21 cellular contexts compared by ENCODE assay signal in genomic region chr10:58897708-58898107, GRCh38.
DNase-seq lines count a peak whose midpoint lies in the region; ATAC-seq, FAIRE-seq and TF ChIP-seq lines count a peak whose summit lies in the region.
"Had no signal": no experiment of that assay in that cellular context is flagged by ENCODE, and none has a peak within 500 bp of the region (broad histone marks: within the 10 kb centered on the region; RNA-seq: fewer than 3 reads in every experiment).

No MANE protein-coding gene starts in this region.

- peak; percentile 23 for FAIRE-seq in H54 (lab: Jason Lieb, UNC)
- FAIRE-seq: GM12892 had no signal

- H3K4me1 Mint-ChIP-seq in chondrocyte (ENCODE audit: low read depth) (peaks cover 23% of the 10 kb centered on the region), T-cell (no peaks in the 10 kb centered on the region)
- H3K4me1 Mint-ChIP-seq: CD14-positive monocyte, IgD-negative memory B cell had no signal

- H3K36me3 Mint-ChIP-seq in chondrocyte (ENCODE audit: low read depth) (no peaks in the 10 kb centered on the region), T-cell (no peaks in the 10 kb centered on the region)
- H3K36me3 Mint-ChIP-seq: CD14-positive monocyte, IgD-negative memory B cell had no signal

- POLR2A ChIA-PET in T-cell (lab: Charles Lee), result no interaction called here

- no peak for TF ChIP-seq CTCF in chondrocyte (IDR thresholded peaks at IDR 0.05)

- no peaks in the 10 kb centered on the region for H3K27me3 ChIP-seq in skeletal muscle tissue (ENCODE audit: control insufficient read depth in 3 of 3, insufficient read depth in 3 of 3, low read length in 3 of 3)

- CTCF ChIA-PET in T-cell (lab: Charles Lee), result no interaction called here

- H3K4me3 ChIP-seq in skeletal muscle tissue (ENCODE audit: low read length in 3 of 3), result no peak overlapping the region

- H3K27ac Mint-ChIP-seq in chondrocyte (ENCODE audit: unreplicated experiment) (peak overlapping the region; percentile 4), T-cell (no peak overlapping the region)
- H3K27ac Mint-ChIP-seq: CD14-positive monocyte, IgD-negative memory B cell had no signal

- peaks cover 0 to 2% (median 0%) of the 10 kb centered on the region in 3 donors for H3K4me1 ChIP-seq in skeletal muscle tissue (ENCODE audit: control insufficient read depth in 3 of 3, insufficient read depth in 3 of 3, low read length in 3 of 3)

- H3K4me3 Mint-ChIP-seq in chondrocyte (ENCODE audit: unreplicated experiment) (no peak overlapping the region), T-cell (no peak overlapping the region)
- H3K4me3 Mint-ChIP-seq: CD14-positive monocyte, IgD-negative memory B cell had no signal

- no peaks in the 10 kb centered on the region for H3K9me3 ChIP-seq in skeletal muscle tissue (ENCODE audit: control insufficient read depth in 3 of 3, low read length in 3 of 3)

- TF ChIP-seq POLR2A in H54 (IDR thresholded peaks at IDR 0.05; ENCODE audit: low read depth, low read length), result no peak

- H3K36me3 ChIP-seq in skeletal muscle tissue (ENCODE audit: control insufficient read depth in 3 of 3, insufficient read depth in 3 of 3, low read length in 3 of 3), result no peaks in the 10 kb centered on the region

- H3K9me3 Mint-ChIP-seq in chondrocyte (ENCODE audit: low read depth) (peaks cover 6% of the 10 kb centered on the region), T-cell (peaks cover 0 to 2% (median 0%) of the 10 kb centered on the region in 3 donors)

- peak; percentile 23 for ATAC-seq in left lobe of liver
- no peak for ATAC-seq in GM21515 (IDR thresholded peaks at IDR 0.05; ENCODE audit: unreplicated experiment)
- no peak for ATAC-seq in T-cell (replicated peaks in 1 of 4)

- peak overlapping the region; percentile 50 for H3K27ac ChIP-seq in skeletal muscle tissue (ENCODE audit: low read depth, low read length)

- H3K27me3 Mint-ChIP-seq in chondrocyte (ENCODE audit: low read depth) (no peaks in the 10 kb centered on the region), T-cell (peaks cover 0 to 3% of the 10 kb centered on the region in 2 donors)

- DNase-seq in H54 (ENCODE audit: insufficient read length, low spot score) (no peak), chondrocyte (ENCODE audit: low spot score) (no peak), left lobe of liver (ENCODE audit: low spot score) (no peak), NCI-H2196 treated with DMSO at 0.1 percent for 48 hours (lab: John Stamatoyannopoulos, UW; ENCODE audit: unreplicated experiment) (no peak), T-cell (no peak), T-helper 9 cell (no peak)
- DNase-seq: DMS 273 treated with DMSO at 0.1 percent for 48 hours, GF-D8, H7, Kasumi-1, NCI-H1417, NCI-H187 treated with DMSO at 0.1 percent for 48 hours, NCI-H2171 treated with DMSO at 0.1 percent for 48 hours, NCI-H748 treated with DMSO at 0.1 percent for 48 hours, OCI-M1, SHP77 treated with DMSO at 0.1 percent for 48 hours had no signal

- H3K9ac ChIP-seq in skeletal muscle tissue (ENCODE audit: low read depth in 1 of 3, low read length in 3 of 3), result no peak overlapping the region
